ENCODE assay signal across 8 cellular contexts in the genomic region with DNA sequence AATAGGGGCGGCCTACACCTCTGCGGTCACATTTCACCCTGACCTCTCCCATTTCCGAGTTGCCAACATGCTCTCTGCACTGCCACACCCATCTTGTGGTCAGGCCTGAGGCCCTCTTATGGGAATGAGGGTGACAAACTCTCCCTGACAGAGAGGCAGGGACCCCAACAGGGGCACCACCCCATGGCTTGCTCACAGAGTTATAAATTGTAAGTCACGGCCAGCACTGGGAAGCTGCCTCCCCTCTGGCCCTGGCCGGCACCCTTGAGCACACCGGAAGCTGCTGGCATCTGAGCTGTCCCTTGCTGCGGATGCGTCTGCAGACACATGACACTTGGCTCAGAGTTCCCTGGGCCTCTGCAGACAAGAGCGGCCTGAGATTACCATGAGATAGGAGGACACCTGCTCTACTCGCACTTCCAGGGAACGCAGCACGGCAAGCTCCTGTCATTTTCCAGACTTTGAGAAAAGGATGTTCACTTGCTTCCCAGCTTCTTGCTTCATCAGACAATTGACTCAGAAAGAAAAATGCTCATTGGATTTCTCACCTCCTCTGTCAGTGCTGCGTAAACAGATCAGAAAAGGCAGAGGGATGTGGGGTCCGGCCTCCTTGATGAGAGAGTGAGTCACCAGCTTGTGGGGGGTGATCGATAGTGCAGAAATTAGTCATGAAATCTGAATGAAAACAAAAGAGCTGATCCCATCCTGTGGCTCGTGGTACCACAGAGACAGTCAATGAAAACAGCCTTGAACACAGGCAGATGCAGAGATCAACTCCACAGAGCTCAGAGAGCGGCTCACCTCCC.
DNase-seq lines count a peak whose midpoint lies in the region; ATAC-seq, FAIRE-seq and TF ChIP-seq lines count a peak whose summit lies in the region.

No MANE protein-coding gene starts in this region.

- H3K27me3 Mint-ChIP-seq in effector memory CD8-positive, alpha-beta T cell = no peaks in the 10 kb centered on the region

- no peaks in the 10 kb centered on the region for H3K9me3 Mint-ChIP-seq in effector memory CD8-positive, alpha-beta T cell

- H3K27ac Mint-ChIP-seq in effector memory CD8-positive, alpha-beta T cell = peak overlapping the region; percentile 90 to 91

- no peaks in the 10 kb centered on the region for H3K27me3 ChIP-seq in testis

- peak; percentile 83 for DNase-seq in H54 (ENCODE audit: insufficient read length, low spot score)
- peak; percentile 22 to 31 for DNase-seq in activated CD4-positive, alpha-beta T cell treated with anti-CD3 and anti-CD28 coated beads for 4 hours
- DNase-seq in effector memory CD8-positive, alpha-beta T cell = no peak
- DNase-seq in stimulated activated CD4-positive, alpha-beta T cell treated with anti-CD3 and anti-CD28 coated beads, Interleukin-1b, Interleukin-23, amount 100 ng/mL, for 48 hours = peak; percentile 86
- no peak for DNase-seq in SKM-1 (lab: John Stamatoyannopoulos, UW; ENCODE audit: unreplicated experiment)
- no peak for DNase-seq in DMS53 treated with DMSO at 0.1 percent for 48 hours (lab: John Stamatoyannopoulos, UW; ENCODE audit: unreplicated experiment)
- no peak for DNase-seq in testis

- peak; percentile 70 for FAIRE-seq in H54 (lab: Jason Lieb, UNC)

- TF ChIP-seq CTCF in testis (IDR thresholded peaks at IDR 0.05) = no peak

- TF ChIP-seq POLR2A in H54 (IDR thresholded peaks at IDR 0.05; ENCODE audit: low read depth, low read length) (no peak), testis (IDR thresholded peaks at IDR 0.05) (no peak)

- intact Hi-C loops in testis (cut with DNase I; ENCODE audit: low total_unique reads) = no loop called here

- ATAC-seq in effector memory CD8-positive, alpha-beta T cell (replicated peaks) = peak; percentile 60
- ATAC-seq in HG03442 (IDR thresholded peaks at IDR 0.05; ENCODE audit: unreplicated experiment) = no peak

- 85 to 86% methylated on average over 17 of the region's 17 CpGs for WGBS in testis, 2 donors

- H3K4me1 ChIP-seq in testis = peaks cover 19% of the 10 kb centered on the region

- H3K27ac ChIP-seq in testis = no peak overlapping the region

- no peaks in the 10 kb centered on the region for H3K9me3 ChIP-seq in testis

- H3K4me3 ChIP-seq in testis = no peak overlapping the region

- H3K36me3 Mint-ChIP-seq in effector memory CD8-positive, alpha-beta T cell (ENCODE audit: insufficient read depth) = no peaks in the 10 kb centered on the region

- peak overlapping the region; percentile 51 to 65 for H3K4me3 Mint-ChIP-seq in effector memory CD8-positive, alpha-beta T cell

- peaks cover 13 to 14% of the 10 kb centered on the region in 2 donors for H3K4me1 Mint-ChIP-seq in effector memory CD8-positive, alpha-beta T cell (ENCODE audit: low read depth in 2 of 2)

- no peaks in the 10 kb centered on the region for H3K36me3 ChIP-seq in testis (ENCODE audit: low read depth, missing control alignments)

Comparison
In these comparisons a context has a peak if more than half of its experiments do, and no peak if none do; other contexts are left out.
1. DNase-seq: peak in H54 (single experiment), activated CD4-positive, alpha-beta T cell treated with anti-CD3 and anti-CD28 coated beads for 4 hours (2 of 2) and stimulated activated CD4-positive, alpha-beta T cell treated with anti-CD3 and anti-CD28 coated beads, Interleukin-1b, Interleukin-23, amount 100 ng/mL, for 48 hours (single experiment); none in effector memory CD8-positive, alpha-beta T cell (0 of 3), SKM-1 (single experiment), DMS53 treated with DMSO at 0.1 percent for 48 hours (single experiment) and testis (single experiment).